ENCODE assay signal across 11 cellular contexts in the genomic region with DNA sequence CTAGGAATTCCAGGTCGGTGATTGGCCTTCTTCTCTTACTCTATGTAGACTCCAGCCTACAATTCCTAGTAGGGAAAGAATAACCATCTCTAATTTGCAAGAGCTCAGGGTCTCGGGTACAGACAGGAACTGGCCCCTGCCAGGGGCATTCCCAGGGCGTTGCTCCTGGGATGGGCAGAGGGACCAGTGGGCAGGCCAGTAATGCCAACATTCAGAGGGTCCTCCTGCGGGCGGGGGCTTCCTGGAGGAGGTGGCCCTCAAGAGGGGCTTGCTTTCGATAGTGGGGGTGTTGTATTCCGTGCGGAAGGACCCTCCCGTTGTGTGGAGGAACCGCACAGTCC.
DNase-seq lines count a peak whose midpoint lies in the region; ATAC-seq and TF ChIP-seq lines count a peak whose summit lies in the region.
"Had no signal": no experiment of that assay in that cellular context is flagged by ENCODE, and none has a peak within 500 bp of the region (broad histone marks: within the 10 kb centered on the region; RNA-seq: fewer than 3 reads in every experiment).

No MANE protein-coding gene starts in this region.

- 78% methylated on average over 10 of the region's 10 CpGs for WGBS in hepatocyte (ENCODE audit: low lambda C conversion rate, missing lambda C conversion rate)
- 73% methylated on average over 10 of the region's 10 CpGs for WGBS in smooth muscle cell (ENCODE audit: low lambda C conversion rate)

- H3K27me3 Mint-ChIP-seq in activated T-cell treated with anti-CD3 and anti-CD28 coated beads, Interleukin-2, amount 50 U/mL, for 72 hours (ENCODE audit: low read depth) = peaks cover 6% of the 10 kb centered on the region

- no peaks in the 10 kb centered on the region for H3K79me2 ChIP-seq in PC-9 (ENCODE audit: low read depth)
- no peaks in the 10 kb centered on the region for H3K79me2 ChIP-seq in hepatocyte
- H3K79me2 ChIP-seq in smooth muscle cell (ENCODE audit: low read depth) = no peaks in the 10 kb centered on the region

- no peaks in the 10 kb centered on the region for H3K9me3 Mint-ChIP-seq in activated T-cell treated with anti-CD3 and anti-CD28 coated beads, Interleukin-2, amount 50 U/mL, for 72 hours

- H3K9me2 ChIP-seq in PC-9 (ENCODE audit: insufficient read depth) (no peaks in the 10 kb centered on the region), hepatocyte (replicated peaks; ENCODE audit: insufficient read depth) (no peaks in the 10 kb centered on the region)

- H2AFZ ChIP-seq in PC-9 (no peak overlapping the region), hepatocyte (no peak overlapping the region), smooth muscle cell (ENCODE audit: low read depth) (peak overlapping the region; percentile 24)

- no peaks in the 10 kb centered on the region for H3K9me3 ChIP-seq in PC-9 (ENCODE audit: insufficient read depth, low read depth)
- no peaks in the 10 kb centered on the region for H3K9me3 ChIP-seq in hepatocyte (ENCODE audit: low read depth)
- H3K9me3 ChIP-seq in smooth muscle cell (replicated peaks; ENCODE audit: low read depth) = no peaks in the 10 kb centered on the region
- H3K9me3 ChIP-seq: esophagus muscularis mucosa, vagina had no signal

- H3K27ac Mint-ChIP-seq in activated T-cell treated with anti-CD3 and anti-CD28 coated beads, Interleukin-2, amount 50 U/mL, for 72 hours = no peak overlapping the region

- no TSS peak for BruUV-seq in PC-9 (replicated peaks; lab: Mats Ljungman, UMichigan)

- peak in 1 of 2 donors; percentile 3 for ATAC-seq in activated T-cell treated with anti-CD3 and anti-CD28 coated beads, Interleukin-2, amount 50 U/mL, for 72 hours (replicated peaks in 1 of 2)
- ATAC-seq in GM18517 (IDR thresholded peaks at IDR 0.05; ENCODE audit: unreplicated experiment) = no peak
- ATAC-seq in GM19463 (IDR thresholded peaks at IDR 0.05; ENCODE audit: unreplicated experiment) = no peak

- H4K20me1 ChIP-seq in PC-9 (ENCODE audit: insufficient read depth) (no peaks in the 10 kb centered on the region), hepatocyte (ENCODE audit: insufficient read depth, poor library complexity, severe bottlenecking) (no peaks in the 10 kb centered on the region), smooth muscle cell (ENCODE audit: low read depth) (no peaks in the 10 kb centered on the region)

- H3K36me3 Mint-ChIP-seq in activated T-cell treated with anti-CD3 and anti-CD28 coated beads, Interleukin-2, amount 50 U/mL, for 72 hours (ENCODE audit: insufficient read depth in 2 of 2) = no peaks in the 10 kb centered on the region

- H3K4me3 ChIP-seq in PC-9 = no peak overlapping the region
- no peak overlapping the region for H3K4me3 ChIP-seq in hepatocyte
- H3K4me3 ChIP-seq in smooth muscle cell = peak overlapping the region; percentile 43

- peaks cover 5% of the 10 kb centered on the region; the same call in 1 of the 2 replicates for H3K4me1 ChIP-seq in PC-9 (replicated peaks; ENCODE audit: insufficient read depth)
- H3K4me1 ChIP-seq in hepatocyte (ENCODE audit: insufficient read depth) = peaks cover 14% of the 10 kb centered on the region
- no peaks in the 10 kb centered on the region for H3K4me1 ChIP-seq in smooth muscle cell (ENCODE audit: low read depth)

- peaks cover 11% of the 10 kb centered on the region for H3K4me1 Mint-ChIP-seq in activated T-cell treated with anti-CD3 and anti-CD28 coated beads, Interleukin-2, amount 50 U/mL, for 72 hours (ENCODE audit: low read depth)

- H3K27ac ChIP-seq in PC-9 = no peak overlapping the region
- H3K27ac ChIP-seq in hepatocyte = peak overlapping the region; percentile 54
- no peak overlapping the region for H3K27ac ChIP-seq in smooth muscle cell (ENCODE audit: low read depth)
- H3K27ac ChIP-seq: esophagus muscularis mucosa, vagina had no signal

- H3K4me3 Mint-ChIP-seq in activated T-cell treated with anti-CD3 and anti-CD28 coated beads, Interleukin-2, amount 50 U/mL, for 72 hours = peak overlapping the region; percentile 65 to 66

- no peak overlapping the region for H3K9ac ChIP-seq in smooth muscle cell (ENCODE audit: low read depth)

- no peak for TF ChIP-seq CTCF in PC-9 (conservative IDR thresholded peaks at IDR 0.05)
- TF ChIP-seq CTCF in hepatocyte (IDR thresholded peaks at IDR 0.05; ENCODE audit: poor library complexity) = no peak
- TF ChIP-seq CTCF in smooth muscle cell (IDR thresholded peaks at IDR 0.05; ENCODE audit: borderline replicate concordance, insufficient read depth, poor library complexity, severe bottlenecking) = no peak

- CTCF ChIA-PET in PC-9 (lab: Charles Lee) = interaction anchor here (0.6 kb wide), 1 partner anchor 543 kb away, joined by 6 read pairs; no protein-coding TSS in a partner anchor

- H3K4me2 ChIP-seq in PC-9 (peak overlapping the region; percentile 82; the same call in 1 of the 2 replicates), hepatocyte (peak overlapping the region; percentile 78), smooth muscle cell (peak overlapping the region; percentile 81)

- H3K27me3 ChIP-seq in PC-9 (ENCODE audit: insufficient read depth, low read depth) (no peaks in the 10 kb centered on the region), hepatocyte (no peaks in the 10 kb centered on the region), smooth muscle cell (ENCODE audit: low read depth) (peaks cover 36% of the 10 kb centered on the region)
- H3K27me3 ChIP-seq: vagina had no signal

- intact Hi-C loops in PC-9 (cut with micrococcal nuclease; ENCODE audit: unreplicated experiment) = loop anchor here (2.0 to 5.0 kb wide), 3 partner anchors 80 to 483 kb away; no protein-coding TSS in a partner anchor

- no peaks in the 10 kb centered on the region for H3K36me3 ChIP-seq in PC-9 (ENCODE audit: low read depth)
- H3K36me3 ChIP-seq in hepatocyte (replicated peaks; ENCODE audit: insufficient read depth, low read depth) = no peaks in the 10 kb centered on the region
- no peaks in the 10 kb centered on the region for H3K36me3 ChIP-seq in smooth muscle cell (ENCODE audit: low read depth)
- H3K36me3 ChIP-seq: esophagus muscularis mucosa, vagina had no signal

- DNase-seq in activated T-cell treated with anti-CD3 and anti-CD28 coated beads, Interleukin-2, amount 50 U/mL, for 72 hours = no peak
- DNase-seq in activated T-cell treated with anti-CD3 and anti-CD28 coated beads, Interleukin-2, amount 50 U/mL, for 1 hour = no peak
- DNase-seq in PC-9 (no peak), hepatocyte (ENCODE audit: low spot score) (no peak), smooth muscle cell (lab: John Stamatoyannopoulos, UW; ENCODE audit: unreplicated experiment) (no peak), NCI-H524 (lab: John Stamatoyannopoulos, UW) (no peak)
- DNase-seq: cerebellar nuclear complex had no signal

- POLR2A ChIA-PET in PC-9 (lab: Charles Lee; ENCODE audit: unreplicated experiment) = no interaction called here

- H3F3A ChIP-seq in PC-9 (ENCODE audit: insufficient read depth, low read depth) (no peaks in the 10 kb centered on the region), smooth muscle cell (ENCODE audit: low read depth) (no peaks in the 10 kb centered on the region)
